8 cellular contexts compared by ENCODE assay signal in genomic region chr5:181192337-181193046, GRCh38. TPM values are rescaled to one million over a fixed set of nuclear protein-coding genes. Genes with fewer than 3 reads are reported as not detected.
A peak's percentile ranks its signal among the peaks of the same experiment; 100 is the strongest.
DNase-seq lines count a peak whose midpoint lies in the region; ATAC-seq and TF ChIP-seq lines count a peak whose summit lies in the region.

No MANE protein-coding gene starts in this region.

- H3K27me3 ChIP-seq in iPS DF 6.9 (ENCODE audit: control insufficient read depth, insufficient read depth, low read length) (peaks cover 17% of the 10 kb centered on the region), smooth muscle cell (ENCODE audit: low read depth) (no peaks in the 10 kb centered on the region)

- H3K9me3 Mint-ChIP-seq in activated CD8-positive, alpha-beta T cell treated with anti-CD3 and anti-CD28 coated beads for 36 hours = no peaks in the 10 kb centered on the region

- WGBS in iPS DF 6.9 (ENCODE audit: insufficient coverage, insufficient read length) = no CpG with 5 or more reads among the region's 12 CpGs
- 71% methylated on average over 12 of the region's 12 CpGs for WGBS in smooth muscle cell (ENCODE audit: low lambda C conversion rate)

- peaks cover 3% of the 10 kb centered on the region; the same call in 1 of the 2 replicates for H3K4me1 ChIP-seq in iPS DF 6.9 (ENCODE audit: control insufficient read depth, insufficient read depth, low read length)
- H3K4me1 ChIP-seq in smooth muscle cell (ENCODE audit: low read depth) = peaks cover 8% of the 10 kb centered on the region

- peak overlapping the region; percentile 97 for H3K27ac Mint-ChIP-seq in activated CD8-positive, alpha-beta T cell treated with anti-CD3 and anti-CD28 coated beads for 36 hours

- peak overlapping the region; percentile 91 for H3K4me3 Mint-ChIP-seq in activated CD8-positive, alpha-beta T cell treated with anti-CD3 and anti-CD28 coated beads for 36 hours

- H4K20me1 ChIP-seq in smooth muscle cell (ENCODE audit: low read depth) = no peaks in the 10 kb centered on the region

- H3K9ac ChIP-seq in smooth muscle cell (ENCODE audit: low read depth) = peak overlapping the region; percentile 70

- POLR2A ChIA-PET in activated CD8-positive, alpha-beta T cell treated with anti-CD3 and anti-CD28 coated beads for 36 hours (lab: Charles Lee) = interaction anchor here (0.7 to 9.3 kb wide), 8 partner anchors 12 to 362 kb away, joined by 3 to 159 read pairs (median 6); partner anchors contain the start of genes RACK1, TRIM41 and TRIM7

- no peak overlapping the region for H3K27ac ChIP-seq in iPS DF 6.9 (ENCODE audit: low read length)
- H3K27ac ChIP-seq in smooth muscle cell (ENCODE audit: low read depth) = no peak overlapping the region

- H3K9me3 ChIP-seq in iPS DF 6.9 (ENCODE audit: control insufficient read depth, insufficient read depth, low read length) = no peaks in the 10 kb centered on the region
- H3K9me3 ChIP-seq in smooth muscle cell (replicated peaks; ENCODE audit: low read depth) = no peaks in the 10 kb centered on the region

- H3K79me2 ChIP-seq in smooth muscle cell (ENCODE audit: low read depth) = no peaks in the 10 kb centered on the region

- H3K36me3 Mint-ChIP-seq in activated CD8-positive, alpha-beta T cell treated with anti-CD3 and anti-CD28 coated beads for 36 hours (ENCODE audit: low read depth) = peaks cover 9% of the 10 kb centered on the region

- no peak for TF ChIP-seq CTCF in activated CD8-positive, alpha-beta T cell treated with anti-CD3 and anti-CD28 coated beads for 36 hours (IDR thresholded peaks at IDR 0.05)
- no peak for TF ChIP-seq CTCF in smooth muscle cell (IDR thresholded peaks at IDR 0.05; ENCODE audit: borderline replicate concordance, insufficient read depth, poor library complexity, severe bottlenecking)

- H3K4me2 ChIP-seq in smooth muscle cell = peak overlapping the region; percentile 85

- DNase-seq in HCEC 1CT (peak; percentile 26), iPS DF 6.9 (ENCODE audit: low read depth, low spot score) (no peak), smooth muscle cell (lab: John Stamatoyannopoulos, UW; ENCODE audit: unreplicated experiment) (no peak), SKM-1 treated with dmso at 0.1 percent for 144 hours (lab: John Stamatoyannopoulos, UW; ENCODE audit: unreplicated experiment) (no peak), cerebellar cortex (ENCODE audit: low spot score) (no peak), iPS-NIHi7 (ENCODE audit: extremely low spot score) (no peak)
- DNase-seq in activated CD8-positive, alpha-beta T cell treated with anti-CD3 and anti-CD28 coated beads for 36 hours = no peak
- DNase-seq in stimulated activated CD4-positive, alpha-beta T cell treated with anti-CD3 and anti-CD28 coated beads, Interleukin-12 subunit alpha, Interleukin-12 subunit beta, amount 100 ng/mL, for 4 hours = no peak

- H3K4me3 ChIP-seq in iPS DF 6.9 (ENCODE audit: low read length) = peak overlapping the region; percentile 78; the same call in 1 of the 2 replicates
- H3K4me3 ChIP-seq in smooth muscle cell = peak overlapping the region; percentile 73

- ATAC-seq in activated CD8-positive, alpha-beta T cell treated with anti-CD3 and anti-CD28 coated beads for 36 hours = no peak

- peaks cover 25% of the 10 kb centered on the region for H3K4me1 Mint-ChIP-seq in activated CD8-positive, alpha-beta T cell treated with anti-CD3 and anti-CD28 coated beads for 36 hours (ENCODE audit: low read depth)

- intact Hi-C loops in activated CD8-positive, alpha-beta T cell treated with anti-CD3 and anti-CD28 coated beads for 36 hours (cut with micrococcal nuclease) = no loop called here

- H3F3A ChIP-seq in smooth muscle cell (ENCODE audit: low read depth) = no peaks in the 10 kb centered on the region

- peak overlapping the region; percentile 47 for H2AFZ ChIP-seq in smooth muscle cell (ENCODE audit: low read depth)

- H3K36me3 ChIP-seq in iPS DF 6.9 (ENCODE audit: control insufficient read depth, insufficient read depth, low read length) = no peaks in the 10 kb centered on the region
- H3K36me3 ChIP-seq in smooth muscle cell (ENCODE audit: low read depth) = no peaks in the 10 kb centered on the region

- CTCF ChIA-PET in activated CD8-positive, alpha-beta T cell treated with anti-CD3 and anti-CD28 coated beads for 36 hours (lab: Charles Lee) = interaction anchor here (1.0 to 7.8 kb wide), 7 partner anchors 11 to 68 kb away, joined by 3 to 80 read pairs (median 4); partner anchors contain the start of genes TRIM41, TRIM52 and TRIM7

- peaks cover 2% of the 10 kb centered on the region for H3K27me3 Mint-ChIP-seq in activated CD8-positive, alpha-beta T cell treated with anti-CD3 and anti-CD28 coated beads for 36 hours

RNA-seq across cellular contexts. Expression of gene TRIM7, which starts 12.5 kb away (rescaled TPM):
- 1 to 10 TPM; 1.1 to 3.0 TPM for total RNA-seq in activated CD8-positive, alpha-beta T cell treated with anti-CD3 and anti-CD28 coated beads for 36 hours
- 3.4 TPM in 1 of 2 replicates, not detected in the other for total RNA-seq in smooth muscle cell
- 0.45 TPM in 1 of 2 replicates, not detected in the other for polyA plus RNA-seq in smooth muscle cell

RNA-seq across cellular contexts. Expression of gene TRIM41, which starts 30.6 kb away (rescaled TPM):
- total RNA-seq in activated CD8-positive, alpha-beta T cell treated with anti-CD3 and anti-CD28 coated beads for 36 hours = 10 to 100 TPM; 30.6 to 31.5 TPM
- total RNA-seq in smooth muscle cell = 6.3 and 7.5 TPM in 2 replicates
- polyA plus RNA-seq in smooth muscle cell = 2.4 and 2.6 TPM in 2 replicates

RNA-seq across cellular contexts. Expression of gene OR2V2, which starts 45.1 kb away (rescaled TPM):
- not detected for total RNA-seq in activated CD8-positive, alpha-beta T cell treated with anti-CD3 and anti-CD28 coated beads for 36 hours
- total RNA-seq in smooth muscle cell = not detected in 2 replicates
- polyA plus RNA-seq in smooth muscle cell = not detected in 2 replicates

RNA-seq across cellular contexts. Expression of gene RACK1, which starts 51.2 kb away (rescaled TPM):
- 1,000 to 10,000 TPM; 2,759 to 2,801 TPM for total RNA-seq in activated CD8-positive, alpha-beta T cell treated with anti-CD3 and anti-CD28 coated beads for 36 hours
- 2,098 and 2,144 TPM in 2 replicates for total RNA-seq in smooth muscle cell
- polyA plus RNA-seq in smooth muscle cell = 617 and 686 TPM in 2 replicates
